ENCODE assay signal across 11 cellular contexts in genomic region chr22:29369460-29369859, GRCh38. TPM values are rescaled to one million over a fixed set of nuclear protein-coding genes. Genes with fewer than 3 reads are reported as not detected.
DNase-seq lines count a peak whose midpoint lies in the region; TF ChIP-seq lines count a peak whose summit lies in the region.
"Had no signal": no experiment of that assay in that cellular context is flagged by ENCODE, and none has a peak within 500 bp of the region (broad histone marks: within the 10 kb centered on the region; RNA-seq: fewer than 3 reads in every experiment).

No MANE protein-coding gene starts in this region.

- no peak for TF ChIP-seq CTCF in ascending aorta (IDR thresholded peaks at IDR 0.05)
- TF ChIP-seq CTCF in right atrium auricular region (IDR thresholded peaks at IDR 0.05) = no peak
- TF ChIP-seq CTCF in retinal pigment epithelial cell (conservative IDR thresholded peaks at IDR 0.05; ENCODE audit: low read depth, low read length) = no peak

- POLR2A ChIA-PET in CD4-positive, alpha-beta memory T cell (lab: Charles Lee; ENCODE audit: partially characterized antibody) = no interaction called here

- intact Hi-C loops in ascending aorta (cut with DNase I) = no loop called here
- intact Hi-C loops in CD4-positive, alpha-beta memory T cell (cut with micrococcal nuclease) = loop anchor here (5.0 kb wide), 1 partner anchor 53 kb away; no protein-coding TSS in a partner anchor

- H3K36me3 ChIP-seq in GM23248 (ENCODE audit: low read depth) (no peaks in the 10 kb centered on the region), ascending aorta (peaks cover 2 to 9% of the 10 kb centered on the region in 2 donors), right atrium auricular region (no peaks in the 10 kb centered on the region)
- H3K36me3 ChIP-seq in CD4-positive, alpha-beta memory T cell (ENCODE audit: insufficient read depth, low read length) = peaks cover 6% of the 10 kb centered on the region
- H3K36me3 ChIP-seq: cardiac muscle cell had no signal

- H3K9me3 Mint-ChIP-seq in CD4-positive, alpha-beta memory T cell = no peaks in the 10 kb centered on the region

- H4K20me1 ChIP-seq in GM23248 (ENCODE audit: insufficient read depth) = no peaks in the 10 kb centered on the region

- H3K27ac Mint-ChIP-seq in CD4-positive, alpha-beta memory T cell = peak overlapping the region in 1 of 7 donors; percentile 19

- DNase-seq in GM23248 = peak; percentile 95
- DNase-seq in ascending aorta (ENCODE audit: low spot score in 2 of 2) = peak; percentile 18 to 77
- peak; percentile 89 for DNase-seq in right atrium auricular region (ENCODE audit: low spot score)
- peak; percentile 12 for DNase-seq in retinal pigment epithelial cell (ENCODE audit: low read depth)
- no peak for DNase-seq in NCI-H82 (lab: John Stamatoyannopoulos, UW)
- no peak for DNase-seq in NCI-H2227 treated with DMSO at 0.1 percent for 48 hours (lab: John Stamatoyannopoulos, UW)
- no peak for DNase-seq in CD4-positive, alpha-beta memory T cell
- no peak for DNase-seq in middle frontal gyrus (ENCODE audit: extremely low spot score, low spot score)
- DNase-seq: stimulated activated CD4-positive, alpha-beta T cell treated with anti-CD3 and anti-CD28 coated beads, Interleukin-2, amount 100 ng/mL, for 24 hours; SW 1271 had no signal

- H3K27me3 Mint-ChIP-seq in CD4-positive, alpha-beta memory T cell = no peaks in the 10 kb centered on the region

- H3K79me2 ChIP-seq in GM23248 (ENCODE audit: insufficient read depth) = peaks cover 22% of the 10 kb centered on the region

- H3K27me3 ChIP-seq in GM23248 (replicated peaks; ENCODE audit: insufficient read depth) (no peaks in the 10 kb centered on the region), ascending aorta (no peaks in the 10 kb centered on the region), right atrium auricular region (no peaks in the 10 kb centered on the region)
- no peaks in the 10 kb centered on the region for H3K27me3 ChIP-seq in CD4-positive, alpha-beta memory T cell (ENCODE audit: insufficient read depth, low read length)
- H3K27me3 ChIP-seq: cardiac muscle cell had no signal

- H3K27ac ChIP-seq in GM23248 (peak overlapping the region; percentile 49), ascending aorta (no peak overlapping the region), right atrium auricular region (no peak overlapping the region)
- H3K27ac ChIP-seq in CD4-positive, alpha-beta memory T cell (ENCODE audit: low read depth, low read length) = no peak overlapping the region
- H3K27ac ChIP-seq: cardiac muscle cell had no signal

- peak overlapping the region; percentile 76 for H2AFZ ChIP-seq in GM23248

- H3K36me3 Mint-ChIP-seq in CD4-positive, alpha-beta memory T cell = peaks cover 25 to 37% of the 10 kb centered on the region in 2 donors

- H3K9me3 ChIP-seq in GM23248 (ENCODE audit: low read depth) (no peaks in the 10 kb centered on the region), ascending aorta (no peaks in the 10 kb centered on the region), right atrium auricular region (no peaks in the 10 kb centered on the region)
- no peaks in the 10 kb centered on the region for H3K9me3 ChIP-seq in CD4-positive, alpha-beta memory T cell (ENCODE audit: control insufficient read depth in 1 of 2, low read length in 2 of 2)

- H3K4me1 Mint-ChIP-seq in CD4-positive, alpha-beta memory T cell = peaks cover 5 to 24% (median 8%) of the 10 kb centered on the region in 4 donors

- WGBS in GM23248 (ENCODE audit: low coverage in 1 of 2, low lambda C conversion rate in 2 of 2, missing lambda C conversion rate in 2 of 2), 2 experiments = 3 to 4% methylated on average over 9 of the region's 9 CpGs

- peak overlapping the region; percentile 60 for H3K4me2 ChIP-seq in GM23248 (ENCODE audit: unreplicated experiment)

- in situ Hi-C loops in GM23248 (cut with MboI) = loop anchor here (25.0 kb wide), 1 partner anchor 93 kb away; no protein-coding TSS in a partner anchor

- peak overlapping the region; percentile 36 for H3K4me3 ChIP-seq in GM23248
- H3K4me3 ChIP-seq in ascending aorta = no peak overlapping the region
- no peak overlapping the region for H3K4me3 ChIP-seq in right atrium auricular region
- H3K4me3 ChIP-seq in retinal pigment epithelial cell (ENCODE audit: low read length) = no peak overlapping the region
- H3K4me3 ChIP-seq in CD4-positive, alpha-beta memory T cell (ENCODE audit: low read length in 2 of 2) = no peak overlapping the region
- H3K4me3 ChIP-seq: cardiac muscle cell had no signal

- peak overlapping the region; percentile 60 for H3K9ac ChIP-seq in GM23248

- peaks cover 4% of the 10 kb centered on the region; the same call in 1 of the 2 replicates for H3F3A ChIP-seq in GM23248 (ENCODE audit: insufficient read depth)

- H3K4me1 ChIP-seq in GM23248 (ENCODE audit: insufficient read depth) = peaks cover 12% of the 10 kb centered on the region
- no peaks in the 10 kb centered on the region for H3K4me1 ChIP-seq in ascending aorta
- peaks cover 0 to 13% of the 10 kb centered on the region in 2 donors for H3K4me1 ChIP-seq in right atrium auricular region
- H3K4me1 ChIP-seq in CD4-positive, alpha-beta memory T cell (ENCODE audit: insufficient read depth, low read length) = no peaks in the 10 kb centered on the region

- no peaks in the 10 kb centered on the region for H3K9me2 ChIP-seq in GM23248 (ENCODE audit: insufficient read depth)

- CTCF ChIA-PET in CD4-positive, alpha-beta memory T cell (lab: Charles Lee; ENCODE audit: partially characterized antibody) = no interaction called here

- H3K4me3 Mint-ChIP-seq in CD4-positive, alpha-beta memory T cell = no peak overlapping the region

RNA-seq across cellular contexts. Expression of gene AP1B1, which starts 18.9 kb away (rescaled TPM):
- total RNA-seq in GM23248 (2014; rRNA removed; shearing (Covaris generic)) = 45.7 and 49.8 TPM in 2 replicates
- 41.7 and 43.4 TPM in 2 replicates for polyA plus RNA-seq in GM23248 (2016; fragmentation: Nextera tagmentation; extraction: Ambion mirVana)
- total RNA-seq in ascending aorta (86.4 TPM), right atrium auricular region (10 to 100 TPM; 31.4 to 46.2 TPM)
- 10 to 100 TPM; 41.3 to 42.7 TPM for total RNA-seq in CD4-positive, alpha-beta memory T cell
- 10 to 100 TPM in 1 of 2 donors, 1 to 10 TPM in 1; 9.1 to 20.2 TPM for polyA plus RNA-seq in CD4-positive, alpha-beta memory T cell

RNA-seq across cellular contexts. Expression of gene RASL10A, which starts 54.0 kb away (rescaled TPM):
- not detected in 2 replicates for total RNA-seq in GM23248 (2014; rRNA removed; shearing (Covaris generic))
- 0.13 and 0.20 TPM in 2 replicates for polyA plus RNA-seq in GM23248 (2016; fragmentation: Nextera tagmentation; extraction: Ambion mirVana)
- total RNA-seq in ascending aorta (not detected), right atrium auricular region (1 to 10 TPM; 1.1 to 1.8 TPM)
- under 1 TPM; 0.36 to 0.79 TPM for total RNA-seq in CD4-positive, alpha-beta memory T cell
- polyA plus RNA-seq in CD4-positive, alpha-beta memory T cell = not detected

Comparison
In these comparisons a context has a peak if more than half of its experiments do, and no peak if none do; other contexts are left out.
1. DNase-seq: peak in GM23248 (single experiment), ascending aorta (2 of 2), right atrium auricular region (single experiment) and retinal pigment epithelial cell (single experiment); none in NCI-H82 (single experiment), NCI-H2227 treated with DMSO at 0.1 percent for 48 hours (single experiment), CD4-positive, alpha-beta memory T cell (0 of 5) and middle frontal gyrus (single experiment).